ENCODE assay signal across 15 cellular contexts in the genomic region with DNA sequence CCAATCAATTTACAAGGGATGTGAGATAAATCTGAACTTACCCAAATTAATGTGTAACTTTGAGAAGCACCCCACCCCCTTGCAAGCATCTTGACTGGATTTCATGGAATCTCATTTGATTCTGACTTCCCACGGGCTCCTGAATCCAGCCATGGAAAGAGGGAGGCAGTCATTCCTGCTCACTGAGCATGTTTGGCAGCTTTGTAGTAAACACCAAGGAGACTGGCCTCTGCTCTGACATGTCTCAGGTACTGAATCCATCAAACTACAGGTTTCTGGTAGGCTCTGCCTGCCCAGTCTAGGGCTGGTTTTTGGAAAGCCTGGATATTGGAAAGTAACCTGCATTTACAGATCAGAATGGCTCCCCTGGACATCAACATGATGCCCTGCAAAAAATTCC.
A peak's percentile ranks its signal among the peaks of the same experiment; 100 is the strongest.
DNase-seq lines count a peak whose midpoint lies in the region; TF ChIP-seq lines count a peak whose summit lies in the region.
"Had no signal": no experiment of that assay in that cellular context is flagged by ENCODE, and none has a peak within 500 bp of the region (broad histone marks: within the 10 kb centered on the region; RNA-seq: fewer than 3 reads in every experiment).

No MANE protein-coding gene starts in this region.

- no peak overlapping the region for H3K9ac ChIP-seq in mammary epithelial cell (ENCODE audit: insufficient read depth, low read length)

- DNase-seq in mammary epithelial cell (peak; percentile 57), esophagus muscularis mucosa (ENCODE audit: extremely low spot score) (peak; percentile 66), left kidney (ENCODE audit: low read depth, low spot score) (peak; percentile 65), renal cortical epithelial cell (ENCODE audit: low read depth) (peak; percentile 41), AG08396 (ENCODE audit: low spot score) (no peak), WERI-Rb-1 (no peak), NCI-H1417 (lab: John Stamatoyannopoulos, UW) (no peak)
- DNase-seq: BE2C; CD4-positive, alpha-beta memory T cell; DMS153; DMS79 treated with DMSO at 0.1 percent for 48 hours; EL; H7 had no signal

- TF ChIP-seq EP300 in esophagus muscularis mucosa (IDR thresholded peaks at IDR 0.05): no peak

- no peak for TF ChIP-seq POLR2A in esophagus muscularis mucosa (IDR thresholded peaks at IDR 0.05; ENCODE audit: low read depth)

- no peaks in the 10 kb centered on the region for H3K36me3 ChIP-seq in mammary epithelial cell (ENCODE audit: insufficient read depth, low read length)
- H3K36me3 ChIP-seq in esophagus muscularis mucosa: no peaks in the 10 kb centered on the region
- no peaks in the 10 kb centered on the region for H3K36me3 ChIP-seq in WERI-Rb-1
- H3K36me3 ChIP-seq: BE2C had no signal

- H4K20me1 ChIP-seq in mammary epithelial cell (ENCODE audit: insufficient read depth, low read length): no peaks in the 10 kb centered on the region

- CTCF ChIA-PET in mammary epithelial cell (lab: Charles Lee; ENCODE audit: low non-redundant PET): no interaction called here

- H3K27me3 ChIP-seq in mammary epithelial cell (ENCODE audit: insufficient read depth, low read length) (no peaks in the 10 kb centered on the region), esophagus muscularis mucosa (no peaks in the 10 kb centered on the region), WERI-Rb-1 (ENCODE audit: insufficient read depth, low read depth, severe bottlenecking) (no peaks in the 10 kb centered on the region)
- H3K27me3 ChIP-seq: BE2C had no signal

- H3K9me3 ChIP-seq in mammary epithelial cell (replicated peaks; ENCODE audit: insufficient read depth, low read length): no peaks in the 10 kb centered on the region
- H3K9me3 ChIP-seq in esophagus muscularis mucosa: no peaks in the 10 kb centered on the region
- H3K9me3 ChIP-seq in WERI-Rb-1 (ENCODE audit: severe bottlenecking): no peaks in the 10 kb centered on the region
- H3K9me3 ChIP-seq: BE2C had no signal

- WGBS in mammary epithelial cell (ENCODE audit: low coverage, missing lambda C conversion rate): no CpG with 5 or more reads among the region's 1 CpG
- 90% methylated on average over 1 of the region's 1 CpG for WGBS in esophagus muscularis mucosa

- in situ Hi-C loops in mammary epithelial cell (cut with MboI; ENCODE audit: low sequenced_read_pairs in 2 of 2): no loop called here

- no peaks in the 10 kb centered on the region for H3K79me2 ChIP-seq in mammary epithelial cell (ENCODE audit: insufficient read depth, low read length)

- no peak for TF ChIP-seq CTCF in mammary epithelial cell (conservative IDR thresholded peaks at IDR 0.05 in 1 of 2, IDR thresholded peaks at IDR 0.05 in 1 of 2; ENCODE audit: extremely low read depth in 1 of 2, insufficient read depth in 1 of 2, low read depth in 1 of 2, low read length in 2 of 2)
- no peak for TF ChIP-seq CTCF in esophagus muscularis mucosa (IDR thresholded peaks at IDR 0.05)
- no peak for TF ChIP-seq CTCF in WERI-Rb-1 (IDR thresholded peaks at IDR 0.05; ENCODE audit: low read depth, low read length)

- intact Hi-C loops in mammary epithelial cell (cut with micrococcal nuclease): loop anchor here (2.0 to 5.0 kb wide), 4 partner anchors 51 to 411 kb away; no protein-coding TSS in a partner anchor
- intact Hi-C loops in esophagus muscularis mucosa (cut with DNase I): no loop called here

- H3K27ac ChIP-seq in mammary epithelial cell (ENCODE audit: insufficient read depth, low read depth, low read length) (no peak overlapping the region), esophagus muscularis mucosa (replicated peaks in 1 of 4) (no peak overlapping the region), WERI-Rb-1 (no peak overlapping the region)
- H3K27ac ChIP-seq: C4-2B had no signal

- H3K4me3 ChIP-seq in mammary epithelial cell (replicated peaks in 1 of 3; ENCODE audit: insufficient read depth in 1 of 3, low read depth in 2 of 3, low read length in 3 of 3) (no peak overlapping the region), esophagus muscularis mucosa (no peak overlapping the region), WERI-Rb-1 (ENCODE audit: low read depth, low read length) (no peak overlapping the region)
- H3K4me3 ChIP-seq: GM23338 had no signal

- no peak overlapping the region for H3K4me2 ChIP-seq in mammary epithelial cell (ENCODE audit: insufficient read depth, low read depth, low read length)
- H3K4me2 ChIP-seq: GM23338 had no signal

- H2AFZ ChIP-seq in mammary epithelial cell (ENCODE audit: low read depth, low read length): peak overlapping the region; percentile 29
- H2AFZ ChIP-seq: GM23338 had no signal

- no TSS peak for BruUV-seq in mammary epithelial cell (replicated peaks; lab: Mats Ljungman, UMichigan)

- dilution Hi-C loops in mammary epithelial cell (cut with HindIII; ENCODE audit: low sequenced_read_pairs): no loop called here

- H3K4me1 ChIP-seq in mammary epithelial cell (ENCODE audit: insufficient read depth, low read length) (peaks cover 30% of the 10 kb centered on the region), esophagus muscularis mucosa (no peaks in the 10 kb centered on the region)

Comparison
In these comparisons a context has a peak if more than half of its experiments do, and no peak if none do; other contexts are left out.
1. DNase-seq: peak in mammary epithelial cell (single experiment), esophagus muscularis mucosa (single experiment), left kidney (single experiment) and renal cortical epithelial cell (single experiment); none in AG08396 (single experiment), WERI-Rb-1 (single experiment) and NCI-H1417 (0 of 3).